Comparison of ENCODE assay signal across 8 cellular contexts in the genomic region with DNA sequence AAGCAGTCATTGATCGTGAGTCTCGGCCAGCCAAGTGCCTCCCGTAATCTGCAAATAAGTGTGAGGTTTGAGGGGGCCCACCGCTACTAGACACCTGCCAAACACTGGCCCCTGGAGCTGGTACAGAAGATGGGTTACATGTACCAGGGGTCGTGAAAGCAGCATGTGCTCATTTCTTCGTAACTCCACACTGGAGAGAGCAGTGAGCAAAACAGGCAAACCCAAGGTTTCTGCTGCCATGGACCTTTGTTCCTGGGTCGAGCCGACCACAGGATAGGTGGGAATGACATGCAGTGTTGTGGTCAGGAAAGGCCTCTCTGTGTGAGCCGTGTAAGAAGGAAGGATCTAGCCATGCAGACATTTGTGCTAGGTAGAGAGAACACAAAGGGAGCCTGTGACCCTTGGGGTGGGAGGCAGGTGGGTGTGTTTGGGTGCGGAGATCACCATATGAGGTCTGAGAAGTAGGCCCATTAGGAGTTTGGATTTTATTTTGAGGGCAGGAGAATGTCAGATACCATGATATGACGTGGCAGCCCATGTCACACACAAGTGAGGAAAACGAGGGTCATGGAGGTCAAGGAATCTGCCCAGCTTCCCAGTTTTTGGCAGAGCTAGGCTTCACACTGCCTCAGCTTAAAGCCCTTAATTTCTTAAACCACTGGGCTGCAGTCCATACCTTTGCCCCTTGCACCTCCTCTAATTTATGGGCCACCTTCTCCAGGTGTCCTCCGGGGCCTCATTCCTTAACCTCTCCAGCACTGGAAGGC. TPM values are rescaled to one million over a fixed set of nuclear protein-coding genes. Genes with fewer than 3 reads are reported as not detected.
DNase-seq lines count a peak whose midpoint lies in the region; ATAC-seq and TF ChIP-seq lines count a peak whose summit lies in the region.

No MANE protein-coding gene starts in this region.

- H3K4me3 ChIP-seq in WI38 (ENCODE audit: low read depth, low read length) (peak overlapping the region; percentile 66), fibroblast of pulmonary artery (replicated peaks; ENCODE audit: low read depth, low read length) (peak overlapping the region; percentile 67), sigmoid colon (peak overlapping the region; percentile 58 to 89 (median 84))

- H3K4me1 ChIP-seq in sigmoid colon, result peaks cover 0 to 38% (median 33%) of the 10 kb centered on the region in 4 donors

- no peak for TF ChIP-seq EP300 in sigmoid colon (IDR thresholded peaks at IDR 0.05)

- peaks cover 0 to 27% (median 5%) of the 10 kb centered on the region in 4 donors for H3K36me3 ChIP-seq in sigmoid colon

- peak overlapping the region; percentile 86 for H3K4me3 Mint-ChIP-seq in HFFc6

- TF ChIP-seq POLR2A in sigmoid colon (IDR thresholded peaks at IDR 0.05), result no peak

- in situ Hi-C loops in G401 (cut with HindIII; ENCODE audit: low sequenced_read_pairs), result no loop called here

- no peak for TF ChIP-seq CTCF in HFFc6 (IDR thresholded peaks at IDR 0.05)
- no peak for TF ChIP-seq CTCF in WI38 (IDR thresholded peaks at IDR 0.05; ENCODE audit: low read depth, low read length)
- no peak for TF ChIP-seq CTCF in fibroblast of pulmonary artery (IDR thresholded peaks at IDR 0.05; ENCODE audit: low read length, missing control alignments)
- TF ChIP-seq CTCF in sigmoid colon (IDR thresholded peaks at IDR 0.05), result no peak

- peaks cover 3% of the 10 kb centered on the region for H3K27me3 Mint-ChIP-seq in HFFc6 (ENCODE audit: insufficient read depth)

- H3K9me3 Mint-ChIP-seq in HFFc6, result no peaks in the 10 kb centered on the region

- ATAC-seq in GM21367 (IDR thresholded peaks at IDR 0.05; ENCODE audit: unreplicated experiment) (no peak), GM21390 (IDR thresholded peaks at IDR 0.05; ENCODE audit: unreplicated experiment) (no peak)

- intact Hi-C loops in sigmoid colon (cut with DNase I), result loop anchor here (1.0 to 10.0 kb wide), 3 partner anchors 25 to 441 kb away; a partner anchor contains a TSS
- intact Hi-C loops in posterior cingulate gyrus (cut with DNase I), result loop anchor here (2.0 to 10.0 kb wide), 2 partner anchors 25 to 199 kb away; a partner anchor contains a TSS

- H3K9me3 ChIP-seq in sigmoid colon, result no peaks in the 10 kb centered on the region

- H3K27ac Mint-ChIP-seq in HFFc6, result peak overlapping the region; percentile 57

- H3K27me3 ChIP-seq in sigmoid colon, result no peaks in the 10 kb centered on the region

- peak overlapping the region; percentile 85 to 91 (median 91) for H3K27ac ChIP-seq in sigmoid colon

- peaks cover 33% of the 10 kb centered on the region for H3K4me1 Mint-ChIP-seq in HFFc6 (ENCODE audit: low read depth)

- peak; percentile 28 for DNase-seq in G401 (ENCODE audit: low spot score)
- DNase-seq in HFFc6, result no peak
- DNase-seq in fibroblast of pulmonary artery (ENCODE audit: low read depth), result no peak
- no peak for DNase-seq in sigmoid colon
- DNase-seq in posterior cingulate gyrus, result no peak

- peaks cover 27% of the 10 kb centered on the region for H3K36me3 Mint-ChIP-seq in HFFc6 (ENCODE audit: low read depth)

- 27 to 59% methylated on average over 13 of the region's 13 CpGs for WGBS in sigmoid colon, 2 donors

RNA-seq across cellular contexts. Expression of a gene that starts 0.9 kb away (rescaled TPM):
- 189 and 243 TPM in 2 replicates for total RNA-seq in G401 (2014; rRNA removed; shearing (Covaris generic))
- total RNA-seq in HFFc6 (2021; fragmentation: NEBNext Ultra II Directional; extraction: Animal tissue kit (Norgen Biotek cat#: 25700)), result 10 to 100 TPM; 70.8 to 81.2 (median 75.0) TPM
- total RNA-seq in sigmoid colon, result 100 to 1,000 TPM; 135 to 172 (median 154) TPM
- 100 to 1,000 TPM in 1 of 3 donors, 10 to 100 TPM in 2; 76.3 to 113 (median 87.1) TPM for polyA plus RNA-seq in sigmoid colon

RNA-seq across cellular contexts. Expression of a gene that starts 25.0 kb away (rescaled TPM):
- 35.3 and 71.5 TPM in 2 replicates for total RNA-seq in G401 (2014; rRNA removed; shearing (Covaris generic))
- total RNA-seq in HFFc6 (2021; fragmentation: NEBNext Ultra II Directional; extraction: Animal tissue kit (Norgen Biotek cat#: 25700)), result 10 to 100 TPM; 26.4 to 39.4 (median 33.2) TPM
- 100 to 1,000 TPM in 1 of 4 donors, 10 to 100 TPM in 3; 64.3 to 102 (median 74.4) TPM for total RNA-seq in sigmoid colon
- polyA plus RNA-seq in sigmoid colon, result 100 to 1,000 TPM in 1 of 3 donors, 10 to 100 TPM in 2; 72.9 to 125 (median 86.5) TPM
